Comparison of ENCODE assay signal across 29 cellular contexts in genomic region chr12:7747196-7747595, GRCh38. TPM values are rescaled to one million over a fixed set of nuclear protein-coding genes. Genes with fewer than 3 reads are reported as not detected.
"Had no signal": no experiment of that assay in that cellular context is flagged by ENCODE, and none has a peak within 500 bp of the region (broad histone marks: within the 10 kb centered on the region; RNA-seq: fewer than 3 reads in every experiment).

A gene with protein sequence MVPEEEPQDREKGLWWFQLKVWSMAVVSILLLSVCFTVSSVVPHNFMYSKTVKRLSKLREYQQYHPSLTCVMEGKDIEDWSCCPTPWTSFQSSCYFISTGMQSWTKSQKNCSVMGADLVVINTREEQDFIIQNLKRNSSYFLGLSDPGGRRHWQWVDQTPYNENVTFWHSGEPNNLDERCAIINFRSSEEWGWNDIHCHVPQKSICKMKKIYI (minus strand): TSS chr12:7747375. CDS start chr12:7747348, 27 bp downstream.

- H3K36me3 ChIP-seq: adrenal gland, ascending aorta, brain microvascular endothelial cell, ovary had no signal

- DNase-seq: activated CD4-positive, alpha-beta T cell treated with anti-CD3 and anti-CD28 coated beads, Interleukin-2, amount 50 U/mL, for 4 hours; activated CD8-positive, alpha-beta memory T cell treated with anti-CD3 and anti-CD28 coated beads for 24 hours; activated CD8-positive, alpha-beta memory T cell treated with anti-CD3 and anti-CD28 coated beads, Interleukin-2, amount 50 U/mL, for 4 hours; activated naive CD4-positive, alpha-beta T cell; activated T-cell treated with anti-CD3 and anti-CD28 coated beads, Interleukin-2, amount 50 U/mL, for 24 hours; adrenal gland; brain microvascular endothelial cell; caudate nucleus; dermis blood vessel endothelial cell; effector CD8-positive, alpha-beta T cell; foreskin keratinocyte; left colon; mesenchymal stem cell; ovary; right cardiac atrium; stimulated activated CD4-positive, alpha-beta T cell treated with anti-CD3 and anti-CD28 coated beads, Interleukin-4, amount 100 ng/mL, for 24 hours; stimulated activated naive CD4-positive, alpha-beta T cell treated with Interleukin-2 at 50 U/mL for 16 hours had no signal

- H3K27me3 ChIP-seq: adrenal gland, ascending aorta, brain microvascular endothelial cell, foreskin keratinocyte, ovary had no signal

- FAIRE-seq: keratinocyte had no signal

- H3K4me1 ChIP-seq: adrenal gland, ascending aorta, foreskin keratinocyte had no signal

- H3K9me3 ChIP-seq: adrenal gland, ascending aorta, ovary had no signal

- ATAC-seq: foreskin keratinocyte, left colon, right cardiac atrium had no signal

- H3K27ac ChIP-seq: adrenal gland, ascending aorta, brain microvascular endothelial cell, foreskin keratinocyte, ovary, VCaP had no signal

- H3K4me3 ChIP-seq: adrenal gland, ascending aorta, ovary had no signal

RNA-seq across cellular contexts. Expression of the gene that starts here (rescaled TPM):
- total RNA-seq: activated T-helper 2 cell treated with anti-CD3 and anti-CD28 coated beads, Interferon-gamma antibody, Interleukin-2, Interleukin-4, amounts not matched to agents 10 μg/mL and 5 μg/mL and 100 μg/mL, durations not matched to agents 14 hours and 24 hours and 36 hours; adrenal gland; ascending aorta; dermis blood vessel endothelial cell; foreskin keratinocyte; glomerular endothelial cell; left colon; lower leg skin; myocyte; neural crest cell; ovary; pulmonary artery endothelial cell; right cardiac atrium; T-helper 2 cell treated with Interferon-gamma antibody and Interleukin-4, amounts not matched to agents 100 ng/mL and 5 ng/mL, for 36 hours; ureter had no signal
- polyA plus RNA-seq: adrenal gland, esophagus, foreskin keratinocyte, keratinocyte, right cardiac atrium had no signal
